In genomic region chr3:24838533-24838932, GRCh38 we compare ENCODE assay signal across 19 cellular contexts.
DNase-seq lines count a peak whose midpoint lies in the region; ATAC-seq and TF ChIP-seq lines count a peak whose summit lies in the region.
"Had no signal": no experiment of that assay in that cellular context is flagged by ENCODE, and none has a peak within 500 bp of the region (broad histone marks: within the 10 kb centered on the region; RNA-seq: fewer than 3 reads in every experiment).

No MANE protein-coding gene starts in this region.

- H3K36me3 Mint-ChIP-seq in mesothelial cell of epicardium: no peaks in the 10 kb centered on the region
- H3K36me3 Mint-ChIP-seq: CD14-positive monocyte; CD4-positive, alpha-beta memory T cell had no signal

- no peaks in the 10 kb centered on the region for H3K9me3 ChIP-seq in esophagus muscularis mucosa
- H3K9me3 ChIP-seq in lower lobe of right lung: no peaks in the 10 kb centered on the region
- H3K9me3 ChIP-seq: A549, BLaER1 had no signal

- TF ChIP-seq POLR2A in esophagus muscularis mucosa (IDR thresholded peaks at IDR 0.05; ENCODE audit: low read depth): no peak

- H3K4me1 Mint-ChIP-seq in mesothelial cell of epicardium: peaks cover 40% of the 10 kb centered on the region
- H3K4me1 Mint-ChIP-seq: CD14-positive monocyte; CD4-positive, alpha-beta memory T cell had no signal

- ATAC-seq in HG02588 (IDR thresholded peaks at IDR 0.05; ENCODE audit: unreplicated experiment): no peak
- no peak for ATAC-seq in lower lobe of right lung
- ATAC-seq: A549, GM12878, HCT116 had no signal

- no peaks in the 10 kb centered on the region for H3K27me3 Mint-ChIP-seq in mesothelial cell of epicardium (ENCODE audit: low read depth)
- H3K27me3 Mint-ChIP-seq: CD4-positive, alpha-beta memory T cell had no signal

- H3K4me3 Mint-ChIP-seq in mesothelial cell of epicardium: no peak overlapping the region
- H3K4me3 Mint-ChIP-seq: CD14-positive monocyte; CD4-positive, alpha-beta memory T cell had no signal

- DNase-seq in NCI-H69 (lab: John Stamatoyannopoulos, UW) (peak; percentile 24), esophagus muscularis mucosa (ENCODE audit: extremely low spot score) (no peak), mesothelial cell of epicardium (ENCODE audit: low spot score in 2 of 2, unreplicated experiment in 2 of 2) (no peak), DMS53 treated with DMSO at 0.1 percent for 48 hours (lab: John Stamatoyannopoulos, UW; ENCODE audit: unreplicated experiment) (no peak), lower lobe of right lung (no peak)
- no peak for DNase-seq in activated CD4-positive, alpha-beta T cell treated with anti-CD3 and anti-CD28 coated beads, Interleukin-2, amount 50 U/mL, for 1 hour
- DNase-seq: AML-193; Calu3; CD4-positive, alpha-beta memory T cell; DND-41; EL; GOT3; H7 had no signal

- peak overlapping the region; percentile 66 for H3K27ac Mint-ChIP-seq in mesothelial cell of epicardium
- H3K27ac Mint-ChIP-seq: CD14-positive monocyte; CD4-positive, alpha-beta memory T cell had no signal

- TF ChIP-seq EP300 in esophagus muscularis mucosa (IDR thresholded peaks at IDR 0.05): no peak

- H3K4me3 ChIP-seq in esophagus muscularis mucosa (no peak overlapping the region), lower lobe of right lung (no peak overlapping the region)
- H3K4me3 ChIP-seq: A549, BLaER1, GM12878 had no signal

- H3K36me3 ChIP-seq in esophagus muscularis mucosa: no peaks in the 10 kb centered on the region
- H3K36me3 ChIP-seq in lower lobe of right lung: no peaks in the 10 kb centered on the region
- H3K36me3 ChIP-seq: BLaER1 had no signal

- no peaks in the 10 kb centered on the region for H3K9me3 Mint-ChIP-seq in mesothelial cell of epicardium

- TF ChIP-seq CTCF in esophagus muscularis mucosa (IDR thresholded peaks at IDR 0.05) (no peak), mesothelial cell of epicardium (IDR thresholded peaks at IDR 0.05; ENCODE audit: unreplicated experiment) (no peak), lower lobe of right lung (IDR thresholded peaks at IDR 0.05) (no peak)

- H3K4me1 ChIP-seq in esophagus muscularis mucosa (peaks cover 0 to 59% (median 53%) of the 10 kb centered on the region in 4 donors), lower lobe of right lung (no peaks in the 10 kb centered on the region)
- H3K4me1 ChIP-seq: A549, BLaER1 had no signal

- no peaks in the 10 kb centered on the region for H3K27me3 ChIP-seq in esophagus muscularis mucosa
- no peaks in the 10 kb centered on the region for H3K27me3 ChIP-seq in lower lobe of right lung (ENCODE audit: low read depth)
- H3K27me3 ChIP-seq: BLaER1 had no signal

- intact Hi-C loops in esophagus muscularis mucosa (cut with DNase I) (no loop called here), lower lobe of right lung (cut with DNase I) (no loop called here)

- peak overlapping the region; percentile 52 to 72 (median 60) for H3K27ac ChIP-seq in esophagus muscularis mucosa (replicated peaks in 1 of 4)
- no peak overlapping the region for H3K27ac ChIP-seq in lower lobe of right lung
- H3K27ac ChIP-seq: A549, BLaER1 had no signal
